ENCODE assay signal across 1 cellular context in genomic region chr15:91942676-91943417, GRCh38.
TF ChIP-seq lines count a peak whose summit lies in the region.

No MANE protein-coding gene starts in this region.

TF ChIP-seq in HEK293, 187 proteins besides CTCF, POLR2A, EP300 and RAD21 (continued from another document):
- TF ChIP-seq AEBP2 (tag by site-specific recombination; IDR thresholded peaks at IDR 0.05; ENCODE audit: borderline replicate concordance) (no peak), ZNF548 (tag by site-specific recombination; IDR thresholded peaks at IDR 0.05) (no peak), ZNF280D (tag by site-specific recombination; IDR thresholded peaks at IDR 0.05) (no peak), ZBTB17 (tag by site-specific recombination; IDR thresholded peaks at IDR 0.05) (0 out of 2 replicates have a peak, but pooled peaks have one; percentile 14), PRDM10 (tag by site-specific recombination; IDR thresholded peaks at IDR 0.05) (no peak), ZNF629 (tag by site-specific recombination; IDR thresholded peaks at IDR 0.05) (no peak)
